8 cellular contexts compared by ENCODE assay signal in genomic region chr3:52536112-52536368, GRCh38. TPM values are rescaled to one million over a fixed set of nuclear protein-coding genes. Genes with fewer than 3 reads are reported as not detected.
DNase-seq lines count a peak whose midpoint lies in the region; ATAC-seq and TF ChIP-seq lines count a peak whose summit lies in the region.

No MANE protein-coding gene starts in this region.

- peaks cover 60% of the 10 kb centered on the region for H3K79me2 ChIP-seq in mammary epithelial cell (ENCODE audit: insufficient read depth, low read length)

- H3K4me3 ChIP-seq in right atrium auricular region (peak overlapping the region in 1 of 2 donors; percentile 69), mammary epithelial cell (replicated peaks in 1 of 3; ENCODE audit: insufficient read depth in 1 of 3, low read depth in 2 of 3, low read length in 3 of 3) (peak overlapping the region in 2 of 3 experiments; percentile 27 to 29), muscle layer of colon (ENCODE audit: low read depth in 1 of 2, low read length in 2 of 2) (peak overlapping the region; percentile 21 to 38)

- H3K27me3 ChIP-seq in right atrium auricular region, result no peaks in the 10 kb centered on the region
- H3K27me3 ChIP-seq in mammary epithelial cell (ENCODE audit: insufficient read depth, low read length), result no peaks in the 10 kb centered on the region
- H3K27me3 ChIP-seq in muscle layer of colon (ENCODE audit: control insufficient read depth in 1 of 2, insufficient read depth in 2 of 2, low read length in 2 of 2), result no peaks in the 10 kb centered on the region

- dilution Hi-C loops in mammary epithelial cell (cut with HindIII; ENCODE audit: low sequenced_read_pairs), result loop anchor here (5.0 kb wide), 1 partner anchor 54 kb away; no protein-coding TSS in a partner anchor

- H3K36me3 ChIP-seq in right atrium auricular region, result peaks cover 8% of the 10 kb centered on the region
- H3K36me3 ChIP-seq in mammary epithelial cell (ENCODE audit: insufficient read depth, low read length), result peaks cover 5% of the 10 kb centered on the region
- peaks cover 5% of the 10 kb centered on the region for H3K36me3 ChIP-seq in muscle layer of colon (ENCODE audit: insufficient read depth, low read length)

- ATAC-seq in Right ventricle myocardium superior (ENCODE audit: poor library complexity) (no peak), left lobe of liver (no peak), GM19035 (IDR thresholded peaks at IDR 0.05; ENCODE audit: unreplicated experiment) (no peak)

- H3K4me1 ChIP-seq in right atrium auricular region (peaks cover 0 to 77% of the 10 kb centered on the region in 2 donors), mammary epithelial cell (ENCODE audit: insufficient read depth, low read length) (peaks cover 37% of the 10 kb centered on the region), muscle layer of colon (ENCODE audit: insufficient read depth, low read length) (peaks cover 37% of the 10 kb centered on the region)

- no peaks in the 10 kb centered on the region for H4K20me1 ChIP-seq in mammary epithelial cell (ENCODE audit: insufficient read depth, low read length)

- H2AFZ ChIP-seq in mammary epithelial cell (ENCODE audit: low read depth, low read length), result peak overlapping the region; percentile 33

- H3K9ac ChIP-seq in mammary epithelial cell (ENCODE audit: insufficient read depth, low read length) (no peak overlapping the region), muscle layer of colon (ENCODE audit: low read length) (no peak overlapping the region)

- H3K9me3 ChIP-seq in right atrium auricular region, result no peaks in the 10 kb centered on the region
- no peaks in the 10 kb centered on the region for H3K9me3 ChIP-seq in mammary epithelial cell (replicated peaks; ENCODE audit: insufficient read depth, low read length)
- H3K9me3 ChIP-seq in muscle layer of colon (ENCODE audit: low read length), result no peaks in the 10 kb centered on the region

- peak overlapping the region; percentile 83 for H3K4me2 ChIP-seq in mammary epithelial cell (ENCODE audit: insufficient read depth, low read depth, low read length)

- in situ Hi-C loops in mammary epithelial cell (cut with MboI; ENCODE audit: low sequenced_read_pairs in 2 of 2), result no loop called here

- TF ChIP-seq CTCF in right atrium auricular region (IDR thresholded peaks at IDR 0.05) (no peak), mammary epithelial cell (conservative IDR thresholded peaks at IDR 0.05 in 1 of 2, IDR thresholded peaks at IDR 0.05 in 1 of 2; ENCODE audit: extremely low read depth in 1 of 2, insufficient read depth in 1 of 2, low read depth in 1 of 2, low read length in 2 of 2) (no peak)

- DNase-seq in right atrium auricular region (ENCODE audit: low spot score) (no peak), Right ventricle myocardium superior (no peak), mammary epithelial cell (no peak), iPS-NIHi11 (ENCODE audit: low spot score) (no peak), left lobe of liver (ENCODE audit: low spot score) (no peak), amygdala (lab: John Stamatoyannopoulos, UW) (no peak)

- no TSS peak for BruUV-seq in mammary epithelial cell (replicated peaks; lab: Mats Ljungman, UMichigan)

- intact Hi-C loops in Right ventricle myocardium superior (cut with DNase I) (loop anchor here (5.0 kb wide), 1 partner anchor 54 kb away; no protein-coding TSS in a partner anchor), mammary epithelial cell (cut with micrococcal nuclease) (loop anchor here (2.0 to 5.0 kb wide), 3 partner anchors 64 to 149 kb away; partner anchors contain the start of genes NISCH and PBRM1)

- H3K27ac ChIP-seq in right atrium auricular region, result peak overlapping the region; percentile 87 to 89
- no peak overlapping the region for H3K27ac ChIP-seq in mammary epithelial cell (ENCODE audit: insufficient read depth, low read depth, low read length)
- peak overlapping the region; percentile 54 for H3K27ac ChIP-seq in muscle layer of colon (ENCODE audit: low read depth, low read length)

- WGBS in mammary epithelial cell (ENCODE audit: low coverage, missing lambda C conversion rate), result 6% methylated on average over 9 of the region's 9 CpGs

- CTCF ChIA-PET in mammary epithelial cell (lab: Charles Lee; ENCODE audit: low non-redundant PET), result interaction anchor here (0.8 kb wide), 1 partner anchor 146 kb away, joined by 4 read pairs; no protein-coding TSS in a partner anchor

RNA-seq across cellular contexts. Expression of gene UQCC5, which starts 0.4 kb away (rescaled TPM):
- total RNA-seq in right atrium auricular region (1 to 10 TPM; 1.2 to 3.1 TPM), Right ventricle myocardium superior (71.2 TPM), mammary epithelial cell (10 to 100 TPM in 1 of 2 donors, 1 to 10 TPM in 1; 1.8 to 27.7 TPM), left lobe of liver (7.4 TPM)
- 23.1 TPM for polyA plus RNA-seq in mammary epithelial cell
- polyA minus RNA-seq in mammary epithelial cell, result 3.2 TPM

RNA-seq across cellular contexts. Expression of gene NT5DC2, which starts 2.4 kb away (rescaled TPM):
- total RNA-seq in right atrium auricular region (100 to 1,000 TPM in 1 of 2 donors, 10 to 100 TPM in 1; 94.0 to 146 TPM), Right ventricle myocardium superior (84.1 TPM), mammary epithelial cell (10 to 100 TPM; 36.7 to 73.0 TPM), left lobe of liver (4.1 TPM)
- 88.7 TPM for polyA plus RNA-seq in mammary epithelial cell
- 300 TPM for polyA minus RNA-seq in mammary epithelial cell

RNA-seq across cellular contexts. Expression of gene STAB1, which starts 40.9 kb away (rescaled TPM):
- total RNA-seq in right atrium auricular region (10 to 100 TPM; 46.5 to 62.6 TPM), Right ventricle myocardium superior (74.7 TPM), mammary epithelial cell (under 1 TPM in 1 of 2 donors, not detected in 1; 0.17 TPM), left lobe of liver (71.5 TPM)
- polyA plus RNA-seq in mammary epithelial cell, result 0.02 TPM
- not detected for polyA minus RNA-seq in mammary epithelial cell

Comparison
In these comparisons a context has a peak if more than half of its experiments do, and no peak if none do; other contexts are left out.
1. RNA of gene STAB1, which starts 40.9 kb away (total RNA-seq): 74.7 TPM in Right ventricle myocardium superior (single experiment), 71.5 TPM in left lobe of liver (single experiment) and 46.5 to 62.6 TPM in right atrium auricular region; 0.17 TPM in mammary epithelial cell; every median in the first group is over 10 times any median in the second.